Comparison of ENCODE assay signal across 14 cellular contexts in the genomic region with DNA sequence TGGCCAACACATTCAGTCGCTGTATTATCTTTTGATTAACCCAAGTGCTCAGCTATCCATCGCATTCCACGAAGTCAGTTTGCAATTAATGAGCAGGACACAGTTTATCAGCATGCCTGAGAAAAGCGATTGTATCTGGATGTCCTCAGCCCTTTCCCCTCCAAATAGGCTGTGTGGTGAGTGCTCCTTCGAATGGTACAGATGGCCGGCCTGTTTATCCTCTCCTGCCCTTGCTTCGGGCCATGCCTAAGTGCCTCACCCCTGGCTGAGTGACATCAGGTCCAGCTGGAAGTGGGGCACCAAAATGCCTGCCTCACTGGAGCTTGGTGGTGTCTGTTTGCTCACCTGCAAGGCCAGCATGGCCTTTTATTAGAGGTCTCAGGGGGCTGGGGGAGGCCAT.
DNase-seq lines count a peak whose midpoint lies in the region; ATAC-seq lines count a peak whose summit lies in the region.
"Had no signal": no experiment of that assay in that cellular context is flagged by ENCODE, and none has a peak within 500 bp of the region (broad histone marks: within the 10 kb centered on the region; RNA-seq: fewer than 3 reads in every experiment).

No MANE protein-coding gene starts in this region.

- ATAC-seq in activated CD8-positive, alpha-beta memory T cell treated with anti-CD3 and anti-CD28 coated beads, Interleukin-2, amount 10 ng/mL, durations not matched to agents 7 days and 5 days = no peak
- no peak for ATAC-seq in stimulated activated effector memory CD8-positive, alpha-beta T cell treated with anti-CD3 and anti-CD28 coated beads, Interleukin-12 subunit alpha, Interleukin-12 subunit beta, amount 100 ng/mL, for 72 hours

- CTCF ChIA-PET in activated CD8-positive, alpha-beta memory T cell treated with anti-CD3 and anti-CD28 coated beads, Interleukin-2, amount 10 ng/mL, durations not matched to agents 7 days and 5 days (lab: Charles Lee) = no interaction called here

- no peaks in the 10 kb centered on the region for H3K9me3 Mint-ChIP-seq in activated CD8-positive, alpha-beta memory T cell treated with anti-CD3 and anti-CD28 coated beads, Interleukin-2, amount 10 ng/mL, durations not matched to agents 7 days and 5 days (ENCODE audit: low read depth)
- H3K9me3 Mint-ChIP-seq in stimulated activated effector memory CD8-positive, alpha-beta T cell treated with anti-CD3 and anti-CD28 coated beads, Interleukin-12 subunit alpha, Interleukin-12 subunit beta, amount 100 ng/mL, for 72 hours = no peaks in the 10 kb centered on the region

- H3K4me3 Mint-ChIP-seq in activated CD8-positive, alpha-beta memory T cell treated with anti-CD3 and anti-CD28 coated beads, Interleukin-2, amount 10 ng/mL, durations not matched to agents 7 days and 5 days = no peak overlapping the region
- H3K4me3 Mint-ChIP-seq in stimulated activated effector memory CD8-positive, alpha-beta T cell treated with anti-CD3 and anti-CD28 coated beads, Interleukin-12 subunit alpha, Interleukin-12 subunit beta, amount 100 ng/mL, for 72 hours = no peak overlapping the region

- H3K27ac Mint-ChIP-seq in activated CD8-positive, alpha-beta memory T cell treated with anti-CD3 and anti-CD28 coated beads, Interleukin-2, amount 10 ng/mL, durations not matched to agents 7 days and 5 days = no peak overlapping the region
- no peak overlapping the region for H3K27ac Mint-ChIP-seq in stimulated activated effector memory CD8-positive, alpha-beta T cell treated with anti-CD3 and anti-CD28 coated beads, Interleukin-12 subunit alpha, Interleukin-12 subunit beta, amount 100 ng/mL, for 72 hours

- no peaks in the 10 kb centered on the region for H3K36me3 Mint-ChIP-seq in activated CD8-positive, alpha-beta memory T cell treated with anti-CD3 and anti-CD28 coated beads, Interleukin-2, amount 10 ng/mL, durations not matched to agents 7 days and 5 days
- H3K36me3 Mint-ChIP-seq in stimulated activated effector memory CD8-positive, alpha-beta T cell treated with anti-CD3 and anti-CD28 coated beads, Interleukin-12 subunit alpha, Interleukin-12 subunit beta, amount 100 ng/mL, for 72 hours = no peaks in the 10 kb centered on the region

- DNase-seq in DMS 273 (lab: John Stamatoyannopoulos, UW; ENCODE audit: unreplicated experiment) (peak; percentile 58), DMS 273 treated with DMSO at 0.1 percent for 48 hours (lab: John Stamatoyannopoulos, UW) (no peak), cerebellar cortex (ENCODE audit: low spot score) (peak; percentile 46), retina (peak; percentile 59)
- DNase-seq in activated CD8-positive, alpha-beta memory T cell treated with anti-CD3 and anti-CD28 coated beads, Interleukin-2, amount 10 ng/mL, durations not matched to agents 7 days and 5 days = peak; percentile 38
- DNase-seq in activated CD8-positive, alpha-beta memory T cell treated with anti-CD3 and anti-CD28 coated beads, Interleukin-2, amount 50 U/mL, for 48 hours = no peak
- DNase-seq in stimulated activated effector memory CD8-positive, alpha-beta T cell treated with anti-CD3 and anti-CD28 coated beads, Interleukin-12 subunit alpha, Interleukin-12 subunit beta, amount 100 ng/mL, for 72 hours (ENCODE audit: low spot score in 2 of 2) = no peak
- DNase-seq in stimulated activated CD4-positive, alpha-beta T cell treated with anti-CD3 and anti-CD28 coated beads, Interleukin-4, amount 100 ng/mL, for 4 hours = no peak
- DNase-seq: DND-41, GOT3, IMR-90, NCI-H1436 treated with DMSO at 0.1 percent for 48 hours, NCI-H2227 treated with DMSO at 0.1 percent for 48 hours, RPMI8226 had no signal

- peaks cover 11% of the 10 kb centered on the region for H3K4me1 Mint-ChIP-seq in activated CD8-positive, alpha-beta memory T cell treated with anti-CD3 and anti-CD28 coated beads, Interleukin-2, amount 10 ng/mL, durations not matched to agents 7 days and 5 days
- H3K4me1 Mint-ChIP-seq in stimulated activated effector memory CD8-positive, alpha-beta T cell treated with anti-CD3 and anti-CD28 coated beads, Interleukin-12 subunit alpha, Interleukin-12 subunit beta, amount 100 ng/mL, for 72 hours = peaks cover 23% of the 10 kb centered on the region

- H3K27me3 Mint-ChIP-seq in activated CD8-positive, alpha-beta memory T cell treated with anti-CD3 and anti-CD28 coated beads, Interleukin-2, amount 10 ng/mL, durations not matched to agents 7 days and 5 days = peaks cover 41% of the 10 kb centered on the region

Comparison
In these comparisons a context has a peak if more than half of its experiments do, and no peak if none do; other contexts are left out.
1. DNase-seq: peak in DMS 273 (single experiment), activated CD8-positive, alpha-beta memory T cell treated with anti-CD3 and anti-CD28 coated beads, Interleukin-2, amount 10 ng/mL, durations not matched to agents 7 days and 5 days (single experiment), cerebellar cortex (single experiment) and retina (single experiment); none in DMS 273 treated with DMSO at 0.1 percent for 48 hours (single experiment), activated CD8-positive, alpha-beta memory T cell treated with anti-CD3 and anti-CD28 coated beads, Interleukin-2, amount 50 U/mL, for 48 hours (single experiment), stimulated activated effector memory CD8-positive, alpha-beta T cell treated with anti-CD3 and anti-CD28 coated beads, Interleukin-12 subunit alpha, Interleukin-12 subunit beta, amount 100 ng/mL, for 72 hours (0 of 2) and stimulated activated CD4-positive, alpha-beta T cell treated with anti-CD3 and anti-CD28 coated beads, Interleukin-4, amount 100 ng/mL, for 4 hours (0 of 2).